ENCODE assay signal across 8 cellular contexts in the genomic region with DNA sequence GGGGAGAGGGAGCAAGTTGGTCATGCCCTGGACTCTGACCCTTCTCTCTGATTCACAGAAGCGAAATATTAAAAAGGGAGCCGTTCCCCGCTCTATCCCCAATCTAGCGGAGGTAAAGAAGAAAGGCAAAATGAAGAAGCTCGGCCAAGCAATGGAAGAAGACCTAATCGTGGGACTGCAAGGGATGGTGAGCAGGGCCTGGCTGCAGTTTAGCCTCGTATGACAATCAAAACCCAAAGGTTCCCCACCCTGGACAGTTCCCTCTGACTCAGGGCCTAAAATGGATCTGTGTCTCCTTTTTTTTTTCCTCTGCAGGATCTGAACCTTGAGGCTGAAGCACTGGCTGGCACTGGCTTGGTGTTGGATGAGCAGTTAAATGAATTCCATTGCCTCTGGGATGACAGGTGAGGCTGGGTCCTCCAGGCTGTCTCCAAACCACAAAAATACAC.
DNase-seq lines count a peak whose midpoint lies in the region; ATAC-seq and TF ChIP-seq lines count a peak whose summit lies in the region.

No MANE protein-coding gene starts in this region.

- TF ChIP-seq CTCF in OCI-LY3 (IDR thresholded peaks at IDR 0.05; ENCODE audit: low read depth, low read length), result no peak

- H3K4me1 ChIP-seq in OCI-LY3 (ENCODE audit: low read length), result peaks cover 11% of the 10 kb centered on the region
- peaks cover 12% of the 10 kb centered on the region for H3K4me1 ChIP-seq in neuron (ENCODE audit: insufficient read depth, low read length)

- H3K4me1 Mint-ChIP-seq in effector memory CD8-positive, alpha-beta T cell (ENCODE audit: low read depth in 2 of 2), result peaks cover 9 to 16% of the 10 kb centered on the region in 2 donors

- peak overlapping the region; percentile 80 for H3K4me2 ChIP-seq in OCI-LY3 (ENCODE audit: low read length)

- H3K9me3 Mint-ChIP-seq in effector memory CD8-positive, alpha-beta T cell, result no peaks in the 10 kb centered on the region

- DNase-seq in CD1c-positive myeloid dendritic cell (ENCODE audit: extremely low spot score) (peak; percentile 7), iPS-NIHi11 (ENCODE audit: low spot score) (no peak), NCI-H526 treated with DMSO at 0.1 percent for 48 hours (lab: John Stamatoyannopoulos, UW) (no peak), NCI-H1694 treated with DMSO at 0.1 percent for 48 hours (lab: John Stamatoyannopoulos, UW) (no peak)
- DNase-seq in effector memory CD8-positive, alpha-beta T cell, result no peak

- H3K4me3 ChIP-seq in OCI-LY3 (ENCODE audit: low read length) (peak overlapping the region; percentile 89), neuron (ENCODE audit: low read length) (peak overlapping the region; percentile 65)

- no peaks in the 10 kb centered on the region for H3K27me3 Mint-ChIP-seq in effector memory CD8-positive, alpha-beta T cell

- peak overlapping the region; percentile 98 for H3K9ac ChIP-seq in OCI-LY3 (ENCODE audit: low read length)

- peaks cover 23% of the 10 kb centered on the region for H3K36me3 Mint-ChIP-seq in effector memory CD8-positive, alpha-beta T cell (ENCODE audit: insufficient read depth)

- H3K27ac Mint-ChIP-seq in effector memory CD8-positive, alpha-beta T cell, result peak overlapping the region; percentile 46 to 96

- H3K79me2 ChIP-seq in OCI-LY3 (ENCODE audit: low read length), result peaks cover 9% of the 10 kb centered on the region; the same call in 1 of the 2 replicates

- H3K27me3 ChIP-seq in OCI-LY3 (ENCODE audit: low read depth, low read length), result no peaks in the 10 kb centered on the region
- no peaks in the 10 kb centered on the region for H3K27me3 ChIP-seq in neuron (ENCODE audit: insufficient read depth, low read length)

- peak overlapping the region; percentile 92 for H3K27ac ChIP-seq in OCI-LY3 (ENCODE audit: low read length)

- no peak for ATAC-seq in effector memory CD8-positive, alpha-beta T cell (replicated peaks)
- no peak for ATAC-seq in GM18861 (IDR thresholded peaks at IDR 0.05; ENCODE audit: unreplicated experiment)

- H3K4me3 Mint-ChIP-seq in effector memory CD8-positive, alpha-beta T cell, result peak overlapping the region; percentile 93 to 95

- no peaks in the 10 kb centered on the region for H4K20me1 ChIP-seq in OCI-LY3 (ENCODE audit: insufficient read depth, low read length)

- H3K9me3 ChIP-seq in OCI-LY3 (ENCODE audit: insufficient read depth, low read length) (no peaks in the 10 kb centered on the region), neuron (ENCODE audit: low read length) (no peaks in the 10 kb centered on the region)

- H2AFZ ChIP-seq in OCI-LY3 (ENCODE audit: low read depth, low read length) (no peak overlapping the region), neuron (ENCODE audit: low read depth, low read length) (peak overlapping the region; percentile 27)

- no peaks in the 10 kb centered on the region for H3K36me3 ChIP-seq in OCI-LY3 (replicated peaks; ENCODE audit: low read depth, low read length)
- peaks cover 9% of the 10 kb centered on the region for H3K36me3 ChIP-seq in neuron (ENCODE audit: insufficient read depth, low read length)
